ENCODE assay signal across 8 cellular contexts in the genomic region with DNA sequence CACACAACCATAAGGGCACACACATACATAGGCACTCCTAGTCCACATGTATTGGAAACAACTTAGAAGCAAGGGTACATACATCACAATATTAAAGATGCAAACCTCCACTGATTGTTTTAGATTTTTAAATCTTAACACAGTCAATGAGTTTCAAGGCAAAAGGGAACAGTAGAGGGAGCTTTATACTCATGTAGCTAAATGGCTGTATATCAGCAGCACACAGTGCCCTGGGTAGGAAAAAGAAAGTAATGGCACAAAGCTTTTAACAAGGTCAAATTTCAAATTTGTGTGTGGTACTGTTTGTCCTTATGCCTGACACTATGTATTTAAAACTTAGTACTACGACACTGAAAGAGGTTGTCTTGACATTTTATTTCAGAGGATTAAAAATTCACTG.
A peak's percentile ranks its signal among the peaks of the same experiment; 100 is the strongest.
DNase-seq lines count a peak whose midpoint lies in the region; ATAC-seq and TF ChIP-seq lines count a peak whose summit lies in the region.

No MANE protein-coding gene starts in this region.

- H3K4me1 Mint-ChIP-seq in activated CD8-positive, alpha-beta T cell treated with anti-CD3 and anti-CD28 coated beads, Interleukin-2, amount 10 ng/mL, durations not matched to agents 7 days and 5 days (ENCODE audit: low read depth): no peaks in the 10 kb centered on the region

- H3K4me1 ChIP-seq in right cardiac atrium (ENCODE audit: control insufficient read depth, insufficient read depth, low read length) (peaks cover 2% of the 10 kb centered on the region), spleen (peaks cover 0 to 12% (median 0%) of the 10 kb centered on the region in 6 donors)

- CTCF ChIA-PET in activated CD8-positive, alpha-beta T cell treated with anti-CD3 and anti-CD28 coated beads, Interleukin-2, amount 10 ng/mL, durations not matched to agents 7 days and 5 days (lab: Charles Lee): interaction anchor here (0.7 to 2.7 kb wide), 12 partner anchors 13 to 693 kb away, joined by 3 to 11 read pairs (median 4); no protein-coding TSS in a partner anchor

- intact Hi-C loops in right cardiac atrium (cut with DNase I): loop anchor here in 3 of 4 donors (5.0 to 10.0 kb wide), 3 partner anchors 219 to 589 kb away; no protein-coding TSS in a partner anchor
- intact Hi-C loops in spleen (cut with DNase I; ENCODE audit: low total_unique reads): loop anchor here (10.0 kb wide), 1 partner anchor 219 kb away; no protein-coding TSS in a partner anchor

- peak; percentile 74 for ATAC-seq in activated CD8-positive, alpha-beta T cell treated with anti-CD3 and anti-CD28 coated beads, Interleukin-2, amount 10 ng/mL, durations not matched to agents 7 days and 5 days
- ATAC-seq in right cardiac atrium: peak; percentile 79 to 87

- H3K9me3 Mint-ChIP-seq in activated CD8-positive, alpha-beta T cell treated with anti-CD3 and anti-CD28 coated beads, Interleukin-2, amount 10 ng/mL, durations not matched to agents 7 days and 5 days (ENCODE audit: insufficient read depth): no peaks in the 10 kb centered on the region

- H3K36me3 Mint-ChIP-seq in activated CD8-positive, alpha-beta T cell treated with anti-CD3 and anti-CD28 coated beads, Interleukin-2, amount 10 ng/mL, durations not matched to agents 7 days and 5 days (ENCODE audit: low read depth): peaks cover 37% of the 10 kb centered on the region

- H3K27ac ChIP-seq in right cardiac atrium (ENCODE audit: low read length) (no peak overlapping the region), spleen (no peak overlapping the region)

- no peak overlapping the region for H3K4me3 ChIP-seq in right cardiac atrium (ENCODE audit: low read length)
- no peak overlapping the region for H3K4me3 ChIP-seq in spleen

- WGBS in right cardiac atrium: 49% methylated on average over 1 of the region's 1 CpG
- WGBS in spleen, 5 donors: 50 to 73% (median 63%) methylated on average over 1 of the region's 1 CpG

- H3K27me3 ChIP-seq in right cardiac atrium (ENCODE audit: control insufficient read depth, insufficient read depth) (no peaks in the 10 kb centered on the region), spleen (replicated peaks in 1 of 7) (no peaks in the 10 kb centered on the region)

- no peak overlapping the region for H3K4me3 Mint-ChIP-seq in activated CD8-positive, alpha-beta T cell treated with anti-CD3 and anti-CD28 coated beads, Interleukin-2, amount 10 ng/mL, durations not matched to agents 7 days and 5 days

- H3K27me3 Mint-ChIP-seq in activated CD8-positive, alpha-beta T cell treated with anti-CD3 and anti-CD28 coated beads, Interleukin-2, amount 10 ng/mL, durations not matched to agents 7 days and 5 days (ENCODE audit: low read depth): no peaks in the 10 kb centered on the region

- TF ChIP-seq POLR2A in spleen (IDR thresholded peaks at IDR 0.05): no peak

- POLR2A ChIA-PET in activated CD8-positive, alpha-beta T cell treated with anti-CD3 and anti-CD28 coated beads, Interleukin-2, amount 10 ng/mL, durations not matched to agents 7 days and 5 days (lab: Charles Lee): no interaction called here

- H3K27ac Mint-ChIP-seq in activated CD8-positive, alpha-beta T cell treated with anti-CD3 and anti-CD28 coated beads, Interleukin-2, amount 10 ng/mL, durations not matched to agents 7 days and 5 days: no peak overlapping the region

- H3K9me3 ChIP-seq in right cardiac atrium (ENCODE audit: control insufficient read depth, low read length) (no peaks in the 10 kb centered on the region), spleen (no peaks in the 10 kb centered on the region)

- peak in 7 of 11 experiments; percentile 40 to 56 (median 48) for TF ChIP-seq CTCF in spleen (IDR thresholded peaks at IDR 0.05 in 8 of 11, conservative IDR thresholded peaks at IDR 0.05 in 3 of 11)

- DNase-seq in DMS 273 (lab: John Stamatoyannopoulos, UW; ENCODE audit: unreplicated experiment) (peak; percentile 50), DMS 273 treated with DMSO at 0.1 percent for 48 hours (lab: John Stamatoyannopoulos, UW) (no peak), MV-4-11 (lab: John Stamatoyannopoulos, UW) (peak; percentile 31), right cardiac atrium (no peak), spleen (no peak), NOMO-1 treated with DMSO at 0.1 percent for 48 hours (lab: John Stamatoyannopoulos, UW; ENCODE audit: unreplicated experiment) (no peak)
- no peak for DNase-seq in activated CD8-positive, alpha-beta T cell treated with anti-CD3 and anti-CD28 coated beads, Interleukin-2, amount 10 ng/mL, durations not matched to agents 7 days and 5 days
- no peak for DNase-seq in activated T-cell treated with anti-CD3 and anti-CD28 coated beads, Interleukin-2, amount 50 U/mL, for 1 hour

- peaks cover 0 to 94% (median 48%) of the 10 kb centered on the region in 6 donors for H3K36me3 ChIP-seq in spleen

Comparison
In these comparisons a context has a peak if more than half of its experiments do, and no peak if none do; other contexts are left out.
1. DNase-seq: peak in DMS 273 (single experiment) and MV-4-11 (single experiment); none in DMS 273 treated with DMSO at 0.1 percent for 48 hours (single experiment), activated CD8-positive, alpha-beta T cell treated with anti-CD3 and anti-CD28 coated beads, Interleukin-2, amount 10 ng/mL, durations not matched to agents 7 days and 5 days (single experiment), right cardiac atrium (0 of 3), spleen (single experiment), NOMO-1 treated with DMSO at 0.1 percent for 48 hours (single experiment) and activated T-cell treated with anti-CD3 and anti-CD28 coated beads, Interleukin-2, amount 50 U/mL, for 1 hour (single experiment).